ENCODE assay signal across 9 cellular contexts in genomic region chr1:183590225-183591191, GRCh38. TPM values are rescaled to one million over a fixed set of nuclear protein-coding genes. Genes with fewer than 3 reads are reported as not detected.
DNase-seq lines count a peak whose midpoint lies in the region; ATAC-seq lines count a peak whose summit lies in the region.
"Had no signal": no experiment of that assay in that cellular context is flagged by ENCODE, and none has a peak within 500 bp of the region (broad histone marks: within the 10 kb centered on the region; RNA-seq: fewer than 3 reads in every experiment).

NCF2 (minus strand) TSS chr1:183590459; CDS start chr1:183590329, 130 bp downstream.

- no peaks in the 10 kb centered on the region for H3K27me3 ChIP-seq in mononuclear cell (ENCODE audit: insufficient read depth, low read length)

- H3K9me3 ChIP-seq in mononuclear cell (ENCODE audit: low read depth, low read length): no peaks in the 10 kb centered on the region

- peak within 1 kb of the TSS; percentile 66 for H3K4me3 Mint-ChIP-seq in activated naive CD8-positive, alpha-beta T cell treated with anti-CD3 and anti-CD28 coated beads, Interleukin-2, amount 50 U/mL, for 24 hours

- H3K4me3 ChIP-seq in mononuclear cell (ENCODE audit: low read length): peak within 1 kb of the TSS; percentile 53
- H3K4me3 ChIP-seq: SK-N-MC had no signal

- in situ Hi-C loops in ACHN (cut with HindIII; ENCODE audit: low pct_ligation_motif_present, low pct_unique_long_range_greater_than_20kb, low sequenced_read_pairs): no loop called here

- H3K4me1 Mint-ChIP-seq in activated naive CD8-positive, alpha-beta T cell treated with anti-CD3 and anti-CD28 coated beads, Interleukin-2, amount 50 U/mL, for 24 hours: peaks cover 44% of the 10 kb centered on the region

- ATAC-seq in GM18502 (IDR thresholded peaks at IDR 0.05; ENCODE audit: poor library complexity, unreplicated experiment) (peak; percentile 89), GM21723 (IDR thresholded peaks at IDR 0.05; ENCODE audit: unreplicated experiment) (peak; percentile 85)
- ATAC-seq in activated naive CD8-positive, alpha-beta T cell treated with anti-CD3 and anti-CD28 coated beads, Interleukin-2, amount 50 U/mL, for 24 hours: peak; percentile 88

- peak within 1 kb of the TSS; percentile 74 for H3K27ac Mint-ChIP-seq in activated naive CD8-positive, alpha-beta T cell treated with anti-CD3 and anti-CD28 coated beads, Interleukin-2, amount 50 U/mL, for 24 hours

- peaks cover 78% of the 10 kb centered on the region for H3K4me1 ChIP-seq in mononuclear cell (ENCODE audit: insufficient read depth, low read length)

- no peaks in the 10 kb centered on the region for H3K36me3 Mint-ChIP-seq in activated naive CD8-positive, alpha-beta T cell treated with anti-CD3 and anti-CD28 coated beads, Interleukin-2, amount 50 U/mL, for 24 hours (ENCODE audit: low read depth)

- DNase-seq in KG1 (lab: John Stamatoyannopoulos, UW) (peak; percentile 75), ACHN (no peak), NCI-H748 (lab: John Stamatoyannopoulos, UW; ENCODE audit: unreplicated experiment) (no peak), NCI-H2227 (lab: John Stamatoyannopoulos, UW; ENCODE audit: unreplicated experiment) (no peak)
- DNase-seq in activated naive CD8-positive, alpha-beta T cell treated with anti-CD3 and anti-CD28 coated beads, Interleukin-2, amount 50 U/mL, for 24 hours: peak; percentile 37

- no peaks in the 10 kb centered on the region for H3K27me3 Mint-ChIP-seq in activated naive CD8-positive, alpha-beta T cell treated with anti-CD3 and anti-CD28 coated beads, Interleukin-2, amount 50 U/mL, for 24 hours

- H3K9me3 Mint-ChIP-seq in activated naive CD8-positive, alpha-beta T cell treated with anti-CD3 and anti-CD28 coated beads, Interleukin-2, amount 50 U/mL, for 24 hours: no peaks in the 10 kb centered on the region

RNA-seq across cellular contexts. Expression of gene NCF2, which starts in this region (rescaled TPM):
- 184 TPM for total RNA-seq in mononuclear cell

Comparison
In these comparisons a context has a peak if more than half of its experiments do, and no peak if none do; other contexts are left out.
1. DNase-seq: peak in KG1 (single experiment) and activated naive CD8-positive, alpha-beta T cell treated with anti-CD3 and anti-CD28 coated beads, Interleukin-2, amount 50 U/mL, for 24 hours (single experiment); none in ACHN (single experiment), NCI-H748 (single experiment) and NCI-H2227 (single experiment).
2. Peak in every context shown above with its lines, with median percentiles within 50 percentile points of each other: ATAC-seq.